1 cellular context compared by ENCODE assay signal in genomic region chr14:100771121-100771800, GRCh38.
TF ChIP-seq lines count a peak whose summit lies in the region.

No MANE protein-coding gene starts in this region.

TF ChIP-seq in K562, 482 proteins besides CTCF, POLR2A, EP300 and RAD21 (continued from another document and continues in another):
- TF ChIP-seq, protein P1, sequence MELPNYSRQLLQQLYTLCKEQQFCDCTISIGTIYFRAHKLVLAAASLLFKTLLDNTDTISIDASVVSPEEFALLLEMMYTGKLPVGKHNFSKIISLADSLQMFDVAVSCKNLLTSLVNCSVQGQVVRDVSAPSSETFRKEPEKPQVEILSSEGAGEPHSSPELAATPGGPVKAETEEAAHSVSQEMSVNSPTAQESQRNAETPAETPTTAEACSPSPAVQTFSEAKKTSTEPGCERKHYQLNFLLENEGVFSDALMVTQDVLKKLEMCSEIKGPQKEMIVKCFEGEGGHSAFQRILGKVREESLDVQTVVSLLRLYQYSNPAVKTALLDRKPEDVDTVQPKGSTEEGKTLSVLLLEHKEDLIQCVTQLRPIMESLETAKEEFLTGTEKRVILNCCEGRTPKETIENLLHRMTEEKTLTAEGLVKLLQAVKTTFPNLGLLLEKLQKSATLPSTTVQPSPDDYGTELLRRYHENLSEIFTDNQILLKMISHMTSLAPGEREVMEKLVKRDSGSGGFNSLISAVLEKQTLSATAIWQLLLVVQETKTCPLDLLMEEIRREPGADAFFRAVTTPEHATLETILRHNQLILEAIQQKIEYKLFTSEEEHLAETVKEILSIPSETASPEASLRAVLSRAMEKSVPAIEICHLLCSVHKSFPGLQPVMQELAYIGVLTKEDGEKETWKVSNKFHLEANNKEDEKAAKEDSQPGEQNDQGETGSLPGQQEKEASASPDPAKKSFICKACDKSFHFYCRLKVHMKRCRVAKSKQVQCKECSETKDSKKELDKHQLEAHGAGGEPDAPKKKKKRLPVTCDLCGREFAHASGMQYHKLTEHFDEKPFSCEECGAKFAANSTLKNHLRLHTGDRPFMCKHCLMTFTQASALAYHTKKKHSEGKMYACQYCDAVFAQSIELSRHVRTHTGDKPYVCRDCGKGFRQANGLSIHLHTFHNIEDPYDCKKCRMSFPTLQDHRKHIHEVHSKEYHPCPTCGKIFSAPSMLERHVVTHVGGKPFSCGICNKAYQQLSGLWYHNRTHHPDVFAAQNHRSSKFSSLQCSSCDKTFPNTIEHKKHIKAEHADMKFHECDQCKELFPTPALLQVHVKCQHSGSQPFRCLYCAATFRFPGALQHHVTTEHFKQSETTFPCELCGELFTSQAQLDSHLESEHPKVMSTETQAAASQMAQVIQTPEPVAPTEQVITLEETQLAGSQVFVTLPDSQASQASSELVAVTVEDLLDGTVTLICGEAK (IDR thresholded peaks at IDR 0.05): peak; percentile 52; the same call in 1 of the 2 replicates
- TF ChIP-seq, protein P1 (CRISPR knock-in tag; IDR thresholded peaks at IDR 0.05): no peak
- TF ChIP-seq KLF16 (IDR thresholded peaks at IDR 0.05): peak; percentile 57; the same call in 1 of the 2 replicates
- 0 out of 2 replicates have a peak, but pooled peaks have one; percentile 84 for TF ChIP-seq ZNF76 (CRISPR knock-in tag; IDR thresholded peaks at IDR 0.05; ENCODE audit: borderline replicate concordance)
- TF ChIP-seq ZSCAN29 (IDR thresholded peaks at IDR 0.05): no peak
- TF ChIP-seq, protein P2, sequence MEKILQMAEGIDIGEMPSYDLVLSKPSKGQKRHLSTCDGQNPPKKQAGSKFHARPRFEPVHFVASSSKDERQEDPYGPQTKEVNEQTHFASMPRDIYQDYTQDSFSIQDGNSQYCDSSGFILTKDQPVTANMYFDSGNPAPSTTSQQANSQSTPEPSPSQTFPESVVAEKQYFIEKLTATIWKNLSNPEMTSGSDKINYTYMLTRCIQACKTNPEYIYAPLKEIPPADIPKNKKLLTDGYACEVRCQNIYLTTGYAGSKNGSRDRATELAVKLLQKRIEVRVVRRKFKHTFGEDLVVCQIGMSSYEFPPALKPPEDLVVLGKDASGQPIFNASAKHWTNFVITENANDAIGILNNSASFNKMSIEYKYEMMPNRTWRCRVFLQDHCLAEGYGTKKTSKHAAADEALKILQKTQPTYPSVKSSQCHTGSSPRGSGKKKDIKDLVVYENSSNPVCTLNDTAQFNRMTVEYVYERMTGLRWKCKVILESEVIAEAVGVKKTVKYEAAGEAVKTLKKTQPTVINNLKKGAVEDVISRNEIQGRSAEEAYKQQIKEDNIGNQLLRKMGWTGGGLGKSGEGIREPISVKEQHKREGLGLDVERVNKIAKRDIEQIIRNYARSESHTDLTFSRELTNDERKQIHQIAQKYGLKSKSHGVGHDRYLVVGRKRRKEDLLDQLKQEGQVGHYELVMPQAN (IDR thresholded peaks at IDR 0.05; ENCODE audit: borderline replicate concordance): no peak
- peak; percentile 78; the same call in 1 of the 2 replicates for TF ChIP-seq ZNF449 (CRISPR knock-in tag; IDR thresholded peaks at IDR 0.05)
- TF ChIP-seq ZNF644 (tag; IDR thresholded peaks at IDR 0.05; ENCODE audit: low read depth): peak; percentile 69; the same call in 1 of the 2 replicates
- TF ChIP-seq SPI1 (IDR thresholded peaks at IDR 0.05; ENCODE audit: borderline replicate concordance, low read depth, low read length): peak; percentile 48; the same call in 1 of the 2 replicates
- TF ChIP-seq BCOR (IDR thresholded peaks at IDR 0.05): no peak
- TF ChIP-seq MEF2D (tag; conservative IDR thresholded peaks at IDR 0.05; ENCODE audit: low read depth): peak; percentile 55
- TF ChIP-seq GABPA (tag; conservative IDR thresholded peaks at IDR 0.05; ENCODE audit: low read depth): peak; percentile 77
- TF ChIP-seq TAF1 (IDR thresholded peaks at IDR 0.05; ENCODE audit: control insufficient read depth, extremely low read depth, insufficient read depth, low read length, severe bottlenecking): peak; percentile 49
- TF ChIP-seq DMBX1 (CRISPR knock-in tag; IDR thresholded peaks at IDR 0.05; ENCODE audit: borderline replicate concordance): peak; percentile 90; the same call in 1 of the 2 replicates
- TF ChIP-seq BRCA1 (IDR thresholded peaks at IDR 0.05): no peak
- TF ChIP-seq BRCA1 (CRISPR knock-in tag; IDR thresholded peaks at IDR 0.05): no peak
- peak; percentile 83; the same call in 1 of the 2 replicates for TF ChIP-seq CREB3L1 (IDR thresholded peaks at IDR 0.05; ENCODE audit: borderline replicate concordance, low read depth)
- TF ChIP-seq, protein P3, sequence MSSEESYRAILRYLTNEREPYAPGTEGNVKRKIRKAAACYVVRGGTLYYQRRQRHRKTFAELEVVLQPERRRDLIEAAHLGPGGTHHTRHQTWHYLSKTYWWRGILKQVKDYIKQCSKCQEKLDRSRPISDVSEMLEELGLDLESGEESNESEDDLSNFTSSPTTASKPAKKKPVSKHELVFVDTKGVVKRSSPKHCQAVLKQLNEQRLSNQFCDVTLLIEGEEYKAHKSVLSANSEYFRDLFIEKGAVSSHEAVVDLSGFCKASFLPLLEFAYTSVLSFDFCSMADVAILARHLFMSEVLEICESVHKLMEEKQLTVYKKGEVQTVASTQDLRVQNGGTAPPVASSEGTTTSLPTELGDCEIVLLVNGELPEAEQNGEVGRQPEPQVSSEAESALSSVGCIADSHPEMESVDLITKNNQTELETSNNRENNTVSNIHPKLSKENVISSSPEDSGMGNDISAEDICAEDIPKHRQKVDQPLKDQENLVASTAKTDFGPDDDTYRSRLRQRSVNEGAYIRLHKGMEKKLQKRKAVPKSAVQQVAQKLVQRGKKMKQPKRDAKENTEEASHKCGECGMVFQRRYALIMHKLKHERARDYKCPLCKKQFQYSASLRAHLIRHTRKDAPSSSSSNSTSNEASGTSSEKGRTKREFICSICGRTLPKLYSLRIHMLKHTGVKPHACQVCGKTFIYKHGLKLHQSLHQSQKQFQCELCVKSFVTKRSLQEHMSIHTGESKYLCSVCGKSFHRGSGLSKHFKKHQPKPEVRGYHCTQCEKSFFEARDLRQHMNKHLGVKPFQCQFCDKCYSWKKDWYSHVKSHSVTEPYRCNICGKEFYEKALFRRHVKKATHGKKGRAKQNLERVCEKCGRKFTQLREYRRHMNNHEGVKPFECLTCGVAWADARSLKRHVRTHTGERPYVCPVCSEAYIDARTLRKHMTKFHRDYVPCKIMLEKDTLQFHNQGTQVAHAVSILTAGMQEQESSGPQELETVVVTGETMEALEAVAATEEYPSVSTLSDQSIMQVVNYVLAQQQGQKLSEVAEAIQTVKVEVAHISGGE (CRISPR knock-in tag; IDR thresholded peaks at IDR 0.05): peak in 1 of 3 experiments; percentile 72; a peak in 1 of 6 replicates
- peak; percentile 56 to 63; a peak in 2 of 4 replicates for TF ChIP-seq FOXA3 (CRISPR knock-in tag; conservative IDR thresholded peaks at IDR 0.05 in 1 of 2, IDR thresholded peaks at IDR 0.05 in 1 of 2)
- TF ChIP-seq CHAMP1 (IDR thresholded peaks at IDR 0.05): 0 out of 2 replicates have a peak, but pooled peaks have one; percentile 54
- peak; percentile 74 for TF ChIP-seq ZKSCAN8 (CRISPR knock-in tag; IDR thresholded peaks at IDR 0.05)
- peak; percentile 70 for TF ChIP-seq ELF4 (CRISPR knock-in tag; IDR thresholded peaks at IDR 0.05)
- TF ChIP-seq FOXM1 (IDR thresholded peaks at IDR 0.05; ENCODE audit: low read depth): peak; percentile 63
- TF ChIP-seq FOXM1 (CRISPR knock-in tag; IDR thresholded peaks at IDR 0.05; ENCODE audit: low read depth): no peak
- TF ChIP-seq FIP1L1 (IDR thresholded peaks at IDR 0.05; ENCODE audit: low read depth, low read length, poor library complexity, severe bottlenecking): no peak
- peak in 1 of 2 experiments; percentile 56; a peak in 2 of 4 replicates for TF ChIP-seq MLLT1 (IDR thresholded peaks at IDR 0.05)
- no peak for TF ChIP-seq ELK1 (CRISPR knock-in tag; IDR thresholded peaks at IDR 0.05)
- no peak for TF ChIP-seq E2F4 (CRISPR knock-in tag; IDR thresholded peaks at IDR 0.05; ENCODE audit: low read depth)
- TF ChIP-seq CBFA2T3 (IDR thresholded peaks at IDR 0.05): peak; percentile 89
- TF ChIP-seq PTRF (tag; IDR thresholded peaks at IDR 0.05): peak; percentile 45; the same call in 1 of the 2 replicates
